In genomic region chr21:20259035-20259867, GRCh38 we compare ENCODE assay signal across 13 cellular contexts.
"Had no signal": no experiment of that assay in that cellular context is flagged by ENCODE, and none has a peak within 500 bp of the region (broad histone marks: within the 10 kb centered on the region; RNA-seq: fewer than 3 reads in every experiment).

No MANE protein-coding gene starts in this region.

- H3K4me3 ChIP-seq: breast epithelium, neural progenitor cell, ovary, thyroid gland, uterus had no signal

- H3K9me3 ChIP-seq: breast epithelium, ovary, thyroid gland, uterus had no signal

- H3K4me2 ChIP-seq: neural progenitor cell had no signal

- H3K9ac ChIP-seq: neural progenitor cell had no signal

- ATAC-seq: stimulated activated naive CD8-positive, alpha-beta T cell treated with anti-CD3 and anti-CD28 coated beads, Interleukin-15, amount 100 ng/mL, for 72 hours; T-helper 17 cell had no signal

- H3K36me3 ChIP-seq: breast epithelium, neural progenitor cell, ovary, thyroid gland, uterus had no signal

- H3K4me1 ChIP-seq: breast epithelium, neural progenitor cell, thyroid gland, uterus had no signal

- H3K27me3 ChIP-seq: breast epithelium, neural progenitor cell, ovary, thyroid gland, uterus had no signal

- H3K27ac ChIP-seq: breast epithelium, epithelial cell of prostate, neural progenitor cell, ovary, thyroid gland, uterus had no signal

- DNase-seq: activated CD4-positive, alpha-beta T cell treated with anti-CD3 and anti-CD28 coated beads, Interleukin-2, amount 50 U/mL, for 1 hour; effector CD8-positive, alpha-beta T cell; left colon; ovary; stimulated activated CD4-positive, alpha-beta T cell treated with anti-CD3 and anti-CD28 coated beads, Interleukin-15, amount 100 ng/mL, for 24 hours; stimulated activated CD4-positive, alpha-beta T cell treated with anti-CD3 and anti-CD28 coated beads, Interleukin-4, amount 100 ng/mL, for 4 hours; stimulated activated naive CD8-positive, alpha-beta T cell treated with anti-CD3 and anti-CD28 coated beads, Interleukin-15, amount 100 ng/mL, for 72 hours; T-helper 17 cell; thyroid gland; uterus had no signal
